Comparison of ENCODE assay signal across 8 cellular contexts in genomic region chr17:79009397-79010303, GRCh38. TPM values are rescaled to one million over a fixed set of nuclear protein-coding genes. Genes with fewer than 3 reads are reported as not detected.
DNase-seq lines count a peak whose midpoint lies in the region; ATAC-seq and TF ChIP-seq lines count a peak whose summit lies in the region.

CANT1 (minus strand) TSS chr17:79009764; CDS start chr17:78997622, 12,142 bp downstream.

- H4K91ac ChIP-seq in neuronal stem cell (ENCODE audit: low read depth, low read length, poor library complexity): peak within 1 kb of the TSS; percentile 85

- peak within 1 kb of the TSS; percentile 28 for H2BK120ac ChIP-seq in neuronal stem cell (ENCODE audit: low read depth, low read length)

- H3K9ac ChIP-seq in neuronal stem cell (ENCODE audit: low read depth, low read length, poor library complexity): peak within 1 kb of the TSS; percentile 95

- H3K36me3 Mint-ChIP-seq in IgD-negative memory B cell: peaks cover 1% of the 10 kb centered on the region

- DNase-seq in DMS53 treated with DMSO at 0.1 percent for 48 hours (lab: John Stamatoyannopoulos, UW; ENCODE audit: unreplicated experiment): peak; percentile 57
- DNase-seq in SHP77 treated with DMSO at 0.1 percent for 48 hours (lab: John Stamatoyannopoulos, UW): peak; percentile 51
- peak; percentile 81 for DNase-seq in activated gamma-delta T cell treated with Interleukin-2 at 50 U/mL for 16 hours
- peak; percentile 73 for DNase-seq in foreskin melanocyte
- peak; percentile 87 for DNase-seq in neuronal stem cell (ENCODE audit: low spot score)

- peaks cover 2 to 15% of the 10 kb centered on the region in 2 donors for H3K36me3 ChIP-seq in neuronal stem cell (replicated peaks in 1 of 2; ENCODE audit: control insufficient read depth in 2 of 2, insufficient read depth in 2 of 2, low read length in 2 of 2)

- H2BK12ac ChIP-seq in neuronal stem cell (ENCODE audit: low read length): no peak within 1 kb of the TSS

- no peak within 1 kb of the TSS for H2BK15ac ChIP-seq in neuronal stem cell (ENCODE audit: low read length)

- peak within 1 kb of the TSS; percentile 70 for H3K4me2 ChIP-seq in neuronal stem cell (ENCODE audit: insufficient read depth, low read length, poor library complexity, severe bottlenecking)

- peak within 1 kb of the TSS; percentile 92 to 100 for H3K4me3 ChIP-seq in neuronal stem cell (ENCODE audit: low read length in 2 of 2)

- H3K9me3 ChIP-seq in neuronal stem cell (replicated peaks in 1 of 2; ENCODE audit: control insufficient read depth in 2 of 2, insufficient read depth in 1 of 2, low read depth in 1 of 2, low read length in 2 of 2): peaks cover 5 to 15% of the 10 kb centered on the region in 2 donors

- peak within 1 kb of the TSS; percentile 96 to 98 (median 98) for H3K27ac Mint-ChIP-seq in IgD-negative memory B cell

- H3K4me3 Mint-ChIP-seq in IgD-negative memory B cell: peak within 1 kb of the TSS; percentile 93 to 97 (median 96)

- no peak within 1 kb of the TSS for H3K27ac ChIP-seq in neuronal stem cell (replicated peaks; ENCODE audit: low read length)

- peak within 1 kb of the TSS; percentile 59 for H2BK5ac ChIP-seq in neuronal stem cell (ENCODE audit: low read length)

- H3K4ac ChIP-seq in neuronal stem cell (ENCODE audit: low read length): no peak within 1 kb of the TSS

- H3K9me3 Mint-ChIP-seq in IgD-negative memory B cell: peaks cover 0 to 2% (median 0%) of the 10 kb centered on the region in 3 donors

- H2AFZ ChIP-seq in neuronal stem cell (ENCODE audit: low read length): peak within 1 kb of the TSS; percentile 92

- H3K27me3 Mint-ChIP-seq in IgD-negative memory B cell: peaks cover 3% of the 10 kb centered on the region

- no peak for TF ChIP-seq CTCF in subcutaneous adipose tissue (IDR thresholded peaks at IDR 0.05; ENCODE audit: low read depth)

- H2AK5ac ChIP-seq in neuronal stem cell (ENCODE audit: low read depth, low read length): peak within 1 kb of the TSS; percentile 77

- peak within 1 kb of the TSS; percentile 90 for H3K14ac ChIP-seq in neuronal stem cell (ENCODE audit: low read length)

- no CpG with 5 or more reads among the region's 73 CpGs for WGBS in neuronal stem cell (ENCODE audit: extremely low coverage in 2 of 2, insufficient read length in 2 of 2, insufficient replicate concordance in 1 of 2), 2 donors

- peaks cover 12% of the 10 kb centered on the region for H3K79me1 ChIP-seq in neuronal stem cell (ENCODE audit: low read depth, low read length)

- peak; percentile 83 for ATAC-seq in GM21528 (IDR thresholded peaks at IDR 0.05; ENCODE audit: low FRiP score, unreplicated experiment)

- H3K4me1 ChIP-seq in neuronal stem cell (ENCODE audit: control insufficient read depth in 2 of 2, insufficient read depth in 1 of 2, low read depth in 1 of 2, low read length in 2 of 2): peaks cover 10 to 13% of the 10 kb centered on the region in 2 donors

- peak within 1 kb of the TSS; percentile 51 for H3K23ac ChIP-seq in neuronal stem cell (ENCODE audit: low read depth, low read length, poor library complexity)

- H3K4me1 Mint-ChIP-seq in IgD-negative memory B cell: peaks cover 17 to 24% (median 23%) of the 10 kb centered on the region in 3 donors

- no peaks in the 10 kb centered on the region for H3K27me3 ChIP-seq in neuronal stem cell (ENCODE audit: control insufficient read depth in 3 of 3, insufficient read depth in 3 of 3, low read depth in 1 of 3, low read length in 3 of 3)

- H3K18ac ChIP-seq in neuronal stem cell (ENCODE audit: low read length): peak within 1 kb of the TSS; percentile 94

- peak within 1 kb of the TSS; percentile 52 for H4K8ac ChIP-seq in neuronal stem cell (ENCODE audit: low read depth, low read length)

RNA-seq across cellular contexts. Expression of gene CANT1, which starts in this region (rescaled TPM):
- polyA plus RNA-seq in IgD-negative memory B cell: 8.6 TPM
- 30.7 TPM for polyA plus RNA-seq in neuronal stem cell (2013, experiment 1 of 2)
- 30.5 TPM for polyA plus RNA-seq in neuronal stem cell (2013, experiment 2 of 2)
- 10 to 100 TPM; 13.9 to 22.9 (median 18.2) TPM for total RNA-seq in subcutaneous adipose tissue
